Comparison of ENCODE assay signal across 25 cellular contexts in genomic region chr2:22821458-22821857, GRCh38.
"Had no signal": no experiment of that assay in that cellular context is flagged by ENCODE, and none has a peak within 500 bp of the region (broad histone marks: within the 10 kb centered on the region; RNA-seq: fewer than 3 reads in every experiment).

No MANE protein-coding gene starts in this region.

- FAIRE-seq: HepG2 had no signal

- H3K27ac ChIP-seq: PC-9, Peyer's patch, SJSA1, SK-N-MC had no signal

- DNase-seq: IMR-90; Kasumi-1; KG1; NCI-H1092; NCI-H1105 treated with DMSO at 0.1 percent for 48 hours; NCI-H1417 treated with DMSO at 0.1 percent for 48 hours; NCI-H146; NCI-H1694 treated with DMSO at 0.1 percent for 48 hours; NCI-H1930; NCI-H2081 treated with DMSO at 0.1 percent for 48 hours; NCI-H2171; NCI-H226; NCI-H446; NCI-H510A; NCI-H524 treated with DMSO at 0.1 percent for 48 hours; NCI-H69; NCI-H774; NK-92 treated with Interleukin-12 subunit alpha and Interleukin-12 subunit beta, amount 100 ng/mL, for 24 hours; PC-9; Peyer's patch; Right ventricle myocardium superior; SIG-M5 had no signal

- H3K36me3 ChIP-seq: Peyer's patch, SJSA1 had no signal

- H3K4me1 ChIP-seq: Peyer's patch, SJSA1 had no signal

- H3K27me3 ChIP-seq: Peyer's patch, SJSA1 had no signal

- H3K4me2 ChIP-seq: PC-9 had no signal

- ATAC-seq: HepG2 had no signal

- H3K9me3 ChIP-seq: Peyer's patch had no signal

- H3K4me3 ChIP-seq: PC-9, Peyer's patch, SJSA1, SK-N-MC had no signal

- H2AFZ ChIP-seq: PC-9 had no signal
